8 cellular contexts compared by ENCODE assay signal in the genomic region with DNA sequence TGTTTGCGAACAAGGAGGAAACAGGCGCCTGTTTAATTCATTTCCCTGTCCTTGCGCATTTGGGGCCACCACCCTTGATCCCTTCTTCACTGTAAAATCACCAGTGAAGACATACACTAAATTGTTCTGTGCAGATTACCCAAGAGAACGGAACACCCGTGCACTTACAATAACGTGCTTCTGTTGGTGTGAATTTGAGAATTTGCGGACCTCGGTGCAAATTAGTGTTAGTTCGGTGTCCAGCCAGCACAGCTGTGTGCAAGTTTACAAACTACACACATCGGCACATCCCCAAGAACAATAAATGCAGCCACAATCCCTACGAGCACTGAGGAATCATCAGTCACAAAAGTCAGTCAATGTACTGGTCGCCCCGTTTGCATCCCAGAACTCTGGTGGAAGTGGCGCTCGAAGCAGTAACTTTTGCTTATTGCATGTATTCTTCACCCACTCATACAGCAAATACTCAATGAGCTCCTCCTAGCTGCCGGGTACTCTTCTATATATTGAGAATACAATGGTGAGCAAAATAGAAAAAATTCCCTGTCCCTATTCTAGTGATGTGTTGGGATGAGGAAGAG. TPM values are rescaled to one million over a fixed set of nuclear protein-coding genes. Genes with fewer than 3 reads are reported as not detected.
DNase-seq lines count a peak whose midpoint lies in the region; ATAC-seq and TF ChIP-seq lines count a peak whose summit lies in the region.

No MANE protein-coding gene starts in this region.

- no peak overlapping the region; a peak in 1 of 4 replicates for H4K8ac ChIP-seq in IMR-90 (ENCODE audit: low read depth in 2 of 2, low read length in 2 of 2)

- peak; percentile 24; the same call in 1 of the 2 replicates for TF ChIP-seq CTCF in IMR-90 (conservative IDR thresholded peaks at IDR 0.05; ENCODE audit: low read depth, low read length)
- TF ChIP-seq CTCF in kidney epithelial cell (IDR thresholded peaks at IDR 0.05; ENCODE audit: insufficient read depth, low read length, poor library complexity, severe bottlenecking), result peak; percentile 30
- TF ChIP-seq CTCF in transverse colon (IDR thresholded peaks at IDR 0.05), result no peak

- peaks cover 25% of the 10 kb centered on the region; the same call in 1 of the 2 replicates for H4K20me1 ChIP-seq in IMR-90 (ENCODE audit: insufficient read depth, low read length)

- no peak for ATAC-seq in IMR-90 (ENCODE audit: low read depth)

- TF ChIP-seq EP300 in transverse colon (IDR thresholded peaks at IDR 0.05; ENCODE audit: low read depth), result no peak

- dilution Hi-C loops in IMR-90 (cut with HindIII; ENCODE audit: low sequenced_read_pairs, unreplicated experiment), result no loop called here

- BruUV-seq in IMR-90 (replicated peaks; lab: Mats Ljungman, UMichigan), result no TSS peak

- no peak overlapping the region for H3K56ac ChIP-seq in IMR-90 (ENCODE audit: extremely low read depth, insufficient read depth, low read length)

- no peak overlapping the region for H2AK5ac ChIP-seq in IMR-90 (ENCODE audit: low read depth, low read length)

- whole genome bisulfite sequencing in IMR-90 (ENCODE audit: extremely low coverage in 2 of 2, insufficient read length in 1 of 2), 2 experiments, result no CpG with 5 or more reads among the region's 16 CpGs
- WGBS in transverse colon (ENCODE audit: low coverage in 1 of 2), 2 donors, result 5 to 6% methylated on average over 2 to 16 of the region's 16 CpGs

- no peak overlapping the region for H3K4ac ChIP-seq in IMR-90 (ENCODE audit: low read depth, low read length)

- no peak overlapping the region for H2BK120ac ChIP-seq in IMR-90 (ENCODE audit: low read depth, low read length)

- H3K27ac ChIP-seq in IMR-90 (ENCODE audit: insufficient read depth, low read length), result no peak overlapping the region
- H3K27ac ChIP-seq in transverse colon, result peak overlapping the region; percentile 91 to 97 (median 95)

- H3K4me2 ChIP-seq in IMR-90 (ENCODE audit: low read depth, low read length), result peak overlapping the region; percentile 86

- H3K18ac ChIP-seq in IMR-90 (ENCODE audit: low read depth, low read length), result no peak overlapping the region

- POLR2A ChIA-PET in IMR-90 (lab: Charles Lee; ENCODE audit: unreplicated experiment), result no interaction called here

- intact Hi-C loops in IMR-90 (cut with micrococcal nuclease) (loop anchor here (1.0 to 5.0 kb wide), 2 partner anchors 229 to 298 kb away; partner anchors contain the start of gene WDR91), transverse colon (cut with DNase I; ENCODE audit: low total_unique reads) (loop anchor here (2.0 kb wide), 1 partner anchor 46 kb away; the partner anchor contains the start of gene NUP205)

- peak overlapping the region; percentile 94 for H2AK9ac ChIP-seq in IMR-90 (replicated peaks; ENCODE audit: low read depth, low read length, poor library complexity)

- H4K91ac ChIP-seq in IMR-90 (ENCODE audit: insufficient read depth, low read depth, low read length), result no peak overlapping the region

- H3K9ac ChIP-seq in IMR-90 (ENCODE audit: low read depth, low read length), result peak overlapping the region; percentile 46

- no peak overlapping the region for H4K5ac ChIP-seq in IMR-90 (ENCODE audit: low read depth, low read length)

- H2BK15ac ChIP-seq in IMR-90 (ENCODE audit: low read depth, low read length), result no peak overlapping the region

- TF ChIP-seq POLR2A in IMR-90 (IDR thresholded peaks at IDR 0.05; ENCODE audit: low read depth, low read length), result no peak
- no peak for TF ChIP-seq POLR2A in transverse colon (IDR thresholded peaks at IDR 0.05)

- H3K14ac ChIP-seq in IMR-90 (replicated peaks; ENCODE audit: low read depth, low read length), result 0 out of 2 replicates have a peak overlapping the region, but pooled peaks have one; percentile 25

- H2BK20ac ChIP-seq in IMR-90 (ENCODE audit: low read depth, low read length), result no peak overlapping the region

- H3K36me3 ChIP-seq in IMR-90 (ENCODE audit: control insufficient read depth, insufficient read depth, low read length) (no peaks in the 10 kb centered on the region), kidney epithelial cell (ENCODE audit: control insufficient read depth, insufficient read depth, low read length) (no peaks in the 10 kb centered on the region), transverse colon (no peaks in the 10 kb centered on the region)

- DNase-seq in DMS53 treated with DMSO at 0.1 percent for 48 hours (lab: John Stamatoyannopoulos, UW; ENCODE audit: unreplicated experiment), result peak; percentile 69
- DNase-seq in IMR-90, result peak; percentile 41
- peak; percentile 20 for DNase-seq in amniotic epithelial cell (ENCODE audit: low read depth)
- DNase-seq in kidney epithelial cell (ENCODE audit: low read depth), result no peak
- DNase-seq in transverse colon, result no peak
- DNase-seq in T-helper 1 cell, result no peak
- DNase-seq in NCI-H2081 treated with DMSO at 0.1 percent for 48 hours (lab: John Stamatoyannopoulos, UW), result no peak
- DNase-seq in T-helper 9 cell, result no peak

- H3K23ac ChIP-seq in IMR-90 (ENCODE audit: low read depth, low read length), result peak overlapping the region; percentile 63; the same call in 1 of the 2 replicates

- H3K9me1 ChIP-seq in IMR-90 (ENCODE audit: insufficient read depth, low read length), result no peaks in the 10 kb centered on the region

- H3K4me1 ChIP-seq in IMR-90 (ENCODE audit: control insufficient read depth, insufficient read depth, low read length) (no peaks in the 10 kb centered on the region), transverse colon (peaks cover 9 to 32% (median 23%) of the 10 kb centered on the region in 4 donors)

- in situ Hi-C loops in IMR-90 (cut with MboI; ENCODE audit: low sequenced_read_pairs), result no loop called here
- in situ Hi-C loops in transverse colon (cut with MboI; ENCODE audit: low pct_ligation_motif_present in 1 of 4, low pct_unique_long_range_greater_than_20kb in 1 of 4, low sequenced_read_pairs in 3 of 4), result loop anchor here in 1 of 4 donors (5.0 kb wide), 1 partner anchor 47 kb away; the partner anchor contains the start of gene NUP205

- H2BK5ac ChIP-seq in IMR-90 (ENCODE audit: low read depth, low read length, poor library complexity, severe bottlenecking), result no peak overlapping the region

- TF ChIP-seq RAD21 in IMR-90 (IDR thresholded peaks at IDR 0.05; ENCODE audit: low read length), result no peak

- H3K9me3 ChIP-seq in IMR-90 (ENCODE audit: control insufficient read depth, insufficient read depth, low read length) (no peaks in the 10 kb centered on the region), transverse colon (no peaks in the 10 kb centered on the region)

- H3K79me1 ChIP-seq in IMR-90 (ENCODE audit: low read depth in 1 of 2, low read length in 2 of 2), result peaks cover 0 to 13% of the 10 kb centered on the region in 2 experiments; a peak in 2 of 4 replicates

- H2AFZ ChIP-seq in IMR-90 (replicated peaks; ENCODE audit: low read length, poor library complexity), result peak overlapping the region; percentile 100

- H3K4me3 ChIP-seq in IMR-90 (ENCODE audit: insufficient read depth, low read depth, low read length), result peak overlapping the region; percentile 92
- peak overlapping the region; percentile 87 for H3K4me3 ChIP-seq in kidney epithelial cell (ENCODE audit: low read depth, low read length)
- peak overlapping the region; percentile 66 to 94 (median 84) for H3K4me3 ChIP-seq in transverse colon

- H3K27me3 ChIP-seq in IMR-90 (ENCODE audit: control insufficient read depth, insufficient read depth, low read length) (no peaks in the 10 kb centered on the region), kidney epithelial cell (ENCODE audit: control insufficient read depth, insufficient read depth, low read length) (no peaks in the 10 kb centered on the region), transverse colon (no peaks in the 10 kb centered on the region)

- CTCF ChIA-PET in IMR-90 (lab: Yijun Ruan, JAX), result no interaction called here

TF ChIP-seq in IMR-90, 13 proteins besides CTCF, POLR2A, EP300 and RAD21 (continues in another document):
- no peak for TF ChIP-seq FOS (IDR thresholded peaks at IDR 0.05; ENCODE audit: low read depth, low read length)
- no peak for TF ChIP-seq CHD1 (IDR thresholded peaks at IDR 0.05; ENCODE audit: low read depth, low read length)
- no peak for TF ChIP-seq MAZ (IDR thresholded peaks at IDR 0.05; ENCODE audit: borderline replicate concordance, low read depth, low read length)
- TF ChIP-seq MAFK (IDR thresholded peaks at IDR 0.05; ENCODE audit: low read depth, low read length), result no peak
- no peak for TF ChIP-seq RFX5 (IDR thresholded peaks at IDR 0.05; ENCODE audit: low read depth, low read length)
- no peak for TF ChIP-seq SMC3 (IDR thresholded peaks at IDR 0.05; ENCODE audit: low read depth, low read length)
- TF ChIP-seq CEBPB (IDR thresholded peaks at IDR 0.05; ENCODE audit: low read depth, low read length), result no peak
- TF ChIP-seq ELK1 (IDR thresholded peaks at IDR 0.05; ENCODE audit: borderline replicate concordance, low read depth, low read length), result no peak
- no peak for TF ChIP-seq MXI1 (IDR thresholded peaks at IDR 0.05; ENCODE audit: borderline replicate concordance, low read depth, low read length)
- no peak for TF ChIP-seq RCOR1 (IDR thresholded peaks at IDR 0.05; ENCODE audit: insufficient replicate concordance, low read length)

RNA-seq across cellular contexts. Expression of gene CNOT4, which starts 0.8 kb away (rescaled TPM):
- total RNA-seq in IMR-90 (2012; rRNA removed), result 8.1 and 10.0 TPM in 2 replicates
- 7.0 and 7.3 TPM in 2 replicates for polyA plus RNA-seq in IMR-90 (2012; rRNA removed)
- 1.3 and 2.4 TPM in 2 replicates for polyA plus RNA-seq in IMR-90 (2012; cell fraction: cytosol; rRNA removed)
- 4.7 and 14.9 TPM in 2 replicates for polyA plus RNA-seq in IMR-90 (2012; cell fraction: nucleus; rRNA removed; ENCODE audit: low replicate concordance)
- total RNA-seq in kidney epithelial cell, result 8.4 and 10.9 TPM in 2 replicates
- total RNA-seq in transverse colon, result 10 to 100 TPM; 18.4 to 82.2 (median 29.9) TPM

RNA-seq across cellular contexts. Expression of gene NUP205, which starts 47.0 kb away (rescaled TPM):
- total RNA-seq in IMR-90 (2012; rRNA removed) (81.7 and 84.6 TPM in 2 replicates), kidney epithelial cell (58.1 and 64.0 TPM in 2 replicates), transverse colon (10 to 100 TPM; 23.2 to 84.5 (median 25.2) TPM)
- 27.5 and 29.5 TPM in 2 replicates for polyA plus RNA-seq in IMR-90 (2012; rRNA removed)
- polyA plus RNA-seq in IMR-90 (2012; cell fraction: cytosol; rRNA removed), result 8.0 and 14.8 TPM in 2 replicates
- polyA plus RNA-seq in IMR-90 (2012; cell fraction: nucleus; rRNA removed; ENCODE audit: low replicate concordance), result 9.8 and 41.3 TPM in 2 replicates

Comparison
In these comparisons a context has a peak if more than half of its experiments do, and no peak if none do; other contexts are left out.
1. DNase-seq: peak in DMS53 treated with DMSO at 0.1 percent for 48 hours (single experiment), IMR-90 (single experiment) and amniotic epithelial cell (single experiment); none in kidney epithelial cell (single experiment), transverse colon (single experiment), T-helper 1 cell (0 of 5), NCI-H2081 treated with DMSO at 0.1 percent for 48 hours (single experiment) and T-helper 9 cell (single experiment).
2. CTCF ChIP-seq: peak in IMR-90 (single experiment) and kidney epithelial cell (single experiment); none in transverse colon (0 of 5).
3. Peak in every context shown above with its lines, with median percentiles within 50 percentile points of each other: H3K4me3 ChIP-seq.